In the genomic region with DNA sequence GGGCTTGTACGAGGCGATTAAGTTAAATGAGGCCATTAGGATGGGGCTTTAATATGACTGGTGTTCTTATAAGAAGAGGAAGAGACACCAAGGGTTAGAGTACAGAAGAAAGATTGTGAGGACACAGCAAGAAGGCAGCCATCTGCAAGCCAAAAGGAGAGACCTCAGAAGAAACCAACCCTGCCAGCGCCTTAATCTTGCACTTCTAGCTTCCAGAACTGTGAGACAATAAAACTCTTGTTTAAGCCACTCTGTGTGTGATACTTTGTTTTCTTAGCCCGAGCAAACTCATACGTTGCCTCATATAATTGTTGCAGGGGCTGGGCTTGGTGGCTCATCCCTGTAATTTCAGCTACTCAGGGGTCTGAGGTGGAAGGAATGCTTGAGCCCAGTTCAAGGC, we compare ENCODE assay signal across 23 cellular contexts. TPM values are rescaled to one million over a fixed set of nuclear protein-coding genes. Genes with fewer than 3 reads are reported as not detected.
DNase-seq lines count a peak whose midpoint lies in the region; ATAC-seq, FAIRE-seq and TF ChIP-seq lines count a peak whose summit lies in the region.
"Had no signal": no experiment of that assay in that cellular context is flagged by ENCODE, and none has a peak within 500 bp of the region (broad histone marks: within the 10 kb centered on the region; RNA-seq: fewer than 3 reads in every experiment).

No MANE protein-coding gene starts in this region.

- H3K4me1 ChIP-seq in HEK293 (ENCODE audit: control insufficient read depth, insufficient read depth, low read length) (no peaks in the 10 kb centered on the region; the same call in 1 of the 2 replicates), kidney (ENCODE audit: control insufficient read depth in 1 of 2, insufficient read depth in 1 of 2, low read depth in 1 of 2, low read length in 2 of 2) (no peaks in the 10 kb centered on the region)

- CTCF ChIA-PET in HEK293 (lab: Yijun Ruan, JAX): interaction anchor here (1.1 kb wide), 1 partner anchor 147 kb away, joined by 3 read pairs; no protein-coding TSS in a partner anchor

- no peak for FAIRE-seq in kidney (lab: Jason Lieb, UNC)
- FAIRE-seq: A204.1, G401.6, GM12891, GM19239 had no signal

- intact Hi-C loops in kidney (cut with DNase I): no loop called here

- H3K4me3 ChIP-seq in HEK293 (ENCODE audit: low read depth, low read length) (no peak overlapping the region), kidney (ENCODE audit: low read length in 2 of 2) (no peak overlapping the region)
- H3K4me3 ChIP-seq: BLaER1 had no signal

- POLR2A ChIA-PET in HEK293 (lab: Yijun Ruan, JAX): no interaction called here

- ATAC-seq in HG03139 (IDR thresholded peaks at IDR 0.05; ENCODE audit: unreplicated experiment): no peak

- TF ChIP-seq CTCF in HEK293 (tag by site-specific recombination; IDR thresholded peaks at IDR 0.05): no peak
- no peak for TF ChIP-seq CTCF in kidney (IDR thresholded peaks at IDR 0.05; ENCODE audit: borderline replicate concordance, extremely low read depth, insufficient read depth)

- H3K9me3 ChIP-seq in HEK293 (ENCODE audit: control insufficient read depth, insufficient read depth, low read depth, low read length) (no peaks in the 10 kb centered on the region), kidney (ENCODE audit: control insufficient read depth in 1 of 2, low read length in 2 of 2) (no peaks in the 10 kb centered on the region)
- H3K9me3 ChIP-seq: BE2C, BLaER1 had no signal

- H3K27ac ChIP-seq in HEK293 (ENCODE audit: extremely low read depth, low read depth, low read length): no peak overlapping the region
- H3K27ac ChIP-seq in kidney (ENCODE audit: low read depth in 2 of 2, low read length in 2 of 2): no peak overlapping the region
- H3K27ac ChIP-seq: BLaER1 had no signal

- no peaks in the 10 kb centered on the region for H3K36me3 ChIP-seq in HEK293 (ENCODE audit: control insufficient read depth in 2 of 2, insufficient read depth in 1 of 2, low read length in 2 of 2)
- H3K36me3 ChIP-seq in kidney (ENCODE audit: control insufficient read depth in 1 of 2, insufficient read depth in 2 of 2, low read length in 2 of 2): no peaks in the 10 kb centered on the region
- H3K36me3 ChIP-seq: BE2C, BLaER1 had no signal

- DNase-seq in SK-MEL-5 (ENCODE audit: low read depth, low spot score): peak; percentile 41
- DNase-seq in stimulated activated CD4-positive, alpha-beta T cell treated with anti-CD3 and anti-CD28 coated beads, Interleukin-4, amount 100 ng/mL, for 1 hour: no peak
- no peak for DNase-seq in kidney
- DNase-seq: 8988T; ACHN; BE2C; C1 segment of cervical spinal cord; CD4-positive, alpha-beta memory T cell; CD4-positive, CD25-positive, alpha-beta regulatory T cell; CD8-positive, alpha-beta memory T cell; COR-L47; DMS79 treated with DMSO at 0.1 percent for 48 hours; GF-D8 had no signal

- in situ Hi-C loops in SK-MEL-5 (cut with HindIII; ENCODE audit: low pct_unique_long_range_greater_than_20kb, low sequenced_read_pairs): no loop called here

- H3K9ac ChIP-seq in kidney (ENCODE audit: low read length in 2 of 2): no peak overlapping the region
- H3K9ac ChIP-seq: BLaER1 had no signal

TF ChIP-seq in HEK293, 187 proteins besides CTCF, POLR2A, EP300 and RAD21 (continues in another document):
- no peak for TF ChIP-seq ZNF639 (tag by site-specific recombination; IDR thresholded peaks at IDR 0.05)
- TF ChIP-seq, protein P1, sequence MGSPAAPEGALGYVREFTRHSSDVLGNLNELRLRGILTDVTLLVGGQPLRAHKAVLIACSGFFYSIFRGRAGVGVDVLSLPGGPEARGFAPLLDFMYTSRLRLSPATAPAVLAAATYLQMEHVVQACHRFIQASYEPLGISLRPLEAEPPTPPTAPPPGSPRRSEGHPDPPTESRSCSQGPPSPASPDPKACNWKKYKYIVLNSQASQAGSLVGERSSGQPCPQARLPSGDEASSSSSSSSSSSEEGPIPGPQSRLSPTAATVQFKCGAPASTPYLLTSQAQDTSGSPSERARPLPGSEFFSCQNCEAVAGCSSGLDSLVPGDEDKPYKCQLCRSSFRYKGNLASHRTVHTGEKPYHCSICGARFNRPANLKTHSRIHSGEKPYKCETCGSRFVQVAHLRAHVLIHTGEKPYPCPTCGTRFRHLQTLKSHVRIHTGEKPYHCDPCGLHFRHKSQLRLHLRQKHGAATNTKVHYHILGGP (tag by site-specific recombination; IDR thresholded peaks at IDR 0.05): no peak
- TF ChIP-seq TRIM28 (IDR thresholded peaks at IDR 0.05; ENCODE audit: borderline replicate concordance, low read length): 0 out of 2 replicates have a peak, but pooled peaks have one; percentile 42
- TF ChIP-seq ZNF510 (tag by site-specific recombination; IDR thresholded peaks at IDR 0.05; ENCODE audit: insufficient replicate concordance): no peak
- peak; percentile 80 for TF ChIP-seq ZNF548 (tag by site-specific recombination; IDR thresholded peaks at IDR 0.05)
- no peak for TF ChIP-seq ZNF174 (tag by site-specific recombination; IDR thresholded peaks at IDR 0.05)
- no peak for TF ChIP-seq ZNF16 (tag by site-specific recombination; IDR thresholded peaks at IDR 0.05; ENCODE audit: low read depth)
- TF ChIP-seq SETDB1 (IDR thresholded peaks at IDR 0.05; ENCODE audit: insufficient read length, low read length): no peak
- TF ChIP-seq, protein P2, sequence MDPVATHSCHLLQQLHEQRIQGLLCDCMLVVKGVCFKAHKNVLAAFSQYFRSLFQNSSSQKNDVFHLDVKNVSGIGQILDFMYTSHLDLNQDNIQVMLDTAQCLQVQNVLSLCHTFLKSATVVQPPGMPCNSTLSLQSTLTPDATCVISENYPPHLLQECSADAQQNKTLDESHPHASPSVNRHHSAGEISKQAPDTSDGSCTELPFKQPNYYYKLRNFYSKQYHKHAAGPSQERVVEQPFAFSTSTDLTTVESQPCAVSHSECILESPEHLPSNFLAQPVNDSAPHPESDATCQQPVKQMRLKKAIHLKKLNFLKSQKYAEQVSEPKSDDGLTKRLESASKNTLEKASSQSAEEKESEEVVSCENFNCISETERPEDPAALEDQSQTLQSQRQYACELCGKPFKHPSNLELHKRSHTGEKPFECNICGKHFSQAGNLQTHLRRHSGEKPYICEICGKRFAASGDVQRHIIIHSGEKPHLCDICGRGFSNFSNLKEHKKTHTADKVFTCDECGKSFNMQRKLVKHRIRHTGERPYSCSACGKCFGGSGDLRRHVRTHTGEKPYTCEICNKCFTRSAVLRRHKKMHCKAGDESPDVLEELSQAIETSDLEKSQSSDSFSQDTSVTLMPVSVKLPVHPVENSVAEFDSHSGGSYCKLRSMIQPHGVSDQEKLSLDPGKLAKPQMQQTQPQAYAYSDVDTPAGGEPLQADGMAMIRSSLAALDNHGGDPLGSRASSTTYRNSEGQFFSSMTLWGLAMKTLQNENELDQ (tag by site-specific recombination; IDR thresholded peaks at IDR 0.05; ENCODE audit: low read depth): no peak
- no peak for TF ChIP-seq KLF10 (tag by site-specific recombination; IDR thresholded peaks at IDR 0.05)
- TF ChIP-seq INSM2 (tag by site-specific recombination; IDR thresholded peaks at IDR 0.05): no peak
- TF ChIP-seq ZNF704 (tag by site-specific recombination; IDR thresholded peaks at IDR 0.05): no peak
- TF ChIP-seq OSR2 (tag by site-specific recombination; IDR thresholded peaks at IDR 0.05): peak; percentile 27; the same call in 1 of the 2 replicates

RNA-seq across cellular contexts. Expression of gene RGS16, which starts 33.6 kb away (rescaled TPM):
- total RNA-seq in SK-MEL-5 (2014; rRNA removed; shearing (Covaris generic)): 0.16 and 0.24 TPM in 2 replicates
- 0.36 and 0.79 TPM in 2 replicates for polyA plus RNA-seq in SK-MEL-5 (2015; cell fraction: cytosol; rRNA removed)
- 0.84 and 1.3 TPM in 2 replicates for polyA plus RNA-seq in SK-MEL-5 (2015; cell fraction: nucleus; rRNA removed)
- total RNA-seq in kidney: 4.2 TPM
- polyA plus RNA-seq in kidney (ENCODE audit: insufficient read depth, low read depth, low replicate concordance): 7.7 TPM

RNA-seq across cellular contexts. Expression of gene RGS8, which starts 46.6 kb away (rescaled TPM):
- total RNA-seq in SK-MEL-5 (2014; rRNA removed; shearing (Covaris generic)): not detected in 2 replicates
- polyA plus RNA-seq in SK-MEL-5 (2015; cell fraction: cytosol; rRNA removed): not detected in 2 replicates
- polyA plus RNA-seq in SK-MEL-5 (2015; cell fraction: nucleus; rRNA removed): not detected in 2 replicates
- total RNA-seq in kidney: not detected
- polyA plus RNA-seq in kidney (ENCODE audit: insufficient read depth, low read depth, low replicate concordance): not detected
- total RNA-seq: A673; CD4-positive, alpha-beta memory T cell; CD4-positive, CD25-positive, alpha-beta regulatory T cell; CD8-positive, alpha-beta memory T cell had no signal
- polyA plus RNA-seq: AG04450; CD14-positive monocyte; CD4-positive, alpha-beta memory T cell; CD4-positive, CD25-positive, alpha-beta regulatory T cell; CD8-positive, alpha-beta memory T cell had no signal

RNA-seq across cellular contexts. Expression of gene RNASEL, which starts 48.7 kb away (rescaled TPM):
- 5.6 and 6.6 TPM in 2 replicates for total RNA-seq in SK-MEL-5 (2014; rRNA removed; shearing (Covaris generic))
- polyA plus RNA-seq in SK-MEL-5 (2015; cell fraction: cytosol; rRNA removed): 3.8 and 4.9 TPM in 2 replicates
- 10.0 and 11.1 TPM in 2 replicates for polyA plus RNA-seq in SK-MEL-5 (2015; cell fraction: nucleus; rRNA removed)
- 12.1 TPM for total RNA-seq in kidney
- 6.0 TPM for polyA plus RNA-seq in kidney (ENCODE audit: insufficient read depth, low read depth, low replicate concordance)
